Comparison of ENCODE assay signal across 8 cellular contexts in the genomic region with DNA sequence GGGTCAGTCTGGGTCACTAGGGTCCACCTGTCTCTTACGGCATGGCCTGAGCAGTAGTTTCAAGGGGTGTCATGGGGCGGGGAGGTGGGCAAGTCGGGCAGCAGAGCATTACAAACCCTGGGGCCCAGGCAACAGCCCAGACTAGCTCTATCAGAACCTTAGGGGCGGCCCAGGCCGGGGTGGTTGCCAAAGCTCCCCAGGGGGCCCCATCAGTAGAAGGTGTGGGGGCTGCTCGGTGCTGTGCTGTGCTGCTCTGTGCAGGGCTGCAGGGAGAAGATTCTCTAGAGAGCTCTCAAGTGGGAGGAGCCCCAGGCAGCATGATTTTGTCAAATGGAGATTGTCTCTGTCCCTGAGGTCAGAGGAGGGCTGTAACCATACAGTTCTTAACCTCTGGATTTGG. TPM values are rescaled to one million over a fixed set of nuclear protein-coding genes. Genes with fewer than 3 reads are reported as not detected.
DNase-seq lines count a peak whose midpoint lies in the region; ATAC-seq and TF ChIP-seq lines count a peak whose summit lies in the region.

No MANE protein-coding gene starts in this region.

- peak overlapping the region; percentile 87 for H3K27ac Mint-ChIP-seq in activated T-helper 2 cell treated with anti-CD3 and anti-CD28 coated beads, Interferon-gamma antibody, Interleukin-2, Interleukin-4, amounts not matched to agents 10 μg/mL and 5 μg/mL and 100 μg/mL, durations not matched to agents 14 hours and 24 hours and 36 hours

- peak; percentile 68 for ATAC-seq in DND-41 (ENCODE audit: insufficient read depth, low read depth)
- ATAC-seq in GM19351 (IDR thresholded peaks at IDR 0.05; ENCODE audit: unreplicated experiment), result peak; percentile 45
- ATAC-seq in HG03196 (IDR thresholded peaks at IDR 0.05; ENCODE audit: unreplicated experiment), result peak; percentile 31
- peak; percentile 21 for ATAC-seq in upper lobe of right lung

- H4K20me1 ChIP-seq in DND-41 (ENCODE audit: insufficient read depth, low read length), result no peaks in the 10 kb centered on the region
- H4K20me1 ChIP-seq in hepatocyte (ENCODE audit: insufficient read depth, poor library complexity, severe bottlenecking), result no peaks in the 10 kb centered on the region

- intact Hi-C loops in activated T-helper 2 cell treated with anti-CD3 and anti-CD28 coated beads, Interferon-gamma antibody, Interleukin-2, Interleukin-4, amounts not matched to agents 10 μg/mL and 5 μg/mL and 100 μg/mL, durations not matched to agents 14 hours and 24 hours and 36 hours (cut with micrococcal nuclease), result loop anchor here (1.0 to 5.0 kb wide), 5 partner anchors 21 to 385 kb away; partner anchors contain the start of gene PSTPIP2
- intact Hi-C loops in upper lobe of right lung (cut with DNase I), result no loop called here

- peaks cover 10% of the 10 kb centered on the region for H3K36me3 Mint-ChIP-seq in activated T-helper 2 cell treated with anti-CD3 and anti-CD28 coated beads, Interferon-gamma antibody, Interleukin-2, Interleukin-4, amounts not matched to agents 10 μg/mL and 5 μg/mL and 100 μg/mL, durations not matched to agents 14 hours and 24 hours and 36 hours (ENCODE audit: low read depth)

- peaks cover 83% of the 10 kb centered on the region for H3K4me1 ChIP-seq in DND-41 (ENCODE audit: insufficient read depth, low read length)
- no peaks in the 10 kb centered on the region for H3K4me1 ChIP-seq in upper lobe of right lung
- H3K4me1 ChIP-seq in hepatocyte (ENCODE audit: insufficient read depth), result peaks cover 4% of the 10 kb centered on the region

- H3K36me3 ChIP-seq in DND-41 (ENCODE audit: insufficient read depth, low read length) (no peaks in the 10 kb centered on the region), upper lobe of right lung (no peaks in the 10 kb centered on the region), hepatocyte (replicated peaks; ENCODE audit: insufficient read depth, low read depth) (no peaks in the 10 kb centered on the region)

- H3K4me3 ChIP-seq in DND-41 (ENCODE audit: low read depth in 1 of 2, low read length in 2 of 2) (peak overlapping the region in 1 of 2 experiments; percentile 58; a peak in 2 of 4 replicates), upper lobe of right lung (no peak overlapping the region), hepatocyte (no peak overlapping the region)

- H3K9ac ChIP-seq in DND-41 (ENCODE audit: low read depth, low read length), result peak overlapping the region; percentile 80

- H3K9me3 Mint-ChIP-seq in activated T-helper 2 cell treated with anti-CD3 and anti-CD28 coated beads, Interferon-gamma antibody, Interleukin-2, Interleukin-4, amounts not matched to agents 10 μg/mL and 5 μg/mL and 100 μg/mL, durations not matched to agents 14 hours and 24 hours and 36 hours, result peaks cover 8% of the 10 kb centered on the region

- H3K79me2 ChIP-seq in DND-41 (ENCODE audit: insufficient read depth, low read length) (no peaks in the 10 kb centered on the region), hepatocyte (no peaks in the 10 kb centered on the region)

- peak; percentile 87 for DNase-seq in DND-41
- DNase-seq in activated T-helper 2 cell treated with anti-CD3 and anti-CD28 coated beads, Interferon-gamma antibody, Interleukin-2, Interleukin-4, amounts not matched to agents 10 μg/mL and 5 μg/mL and 100 μg/mL, durations not matched to agents 14 hours and 24 hours and 36 hours (ENCODE audit: low spot score), result no peak
- no peak for DNase-seq in upper lobe of right lung
- DNase-seq in UCSD-AML1 (lab: John Stamatoyannopoulos, UW; ENCODE audit: unreplicated experiment), result no peak
- DNase-seq in hepatocyte (ENCODE audit: low spot score), result no peak
- DNase-seq in epidermal melanocyte (ENCODE audit: insufficient read length, low spot score), result no peak

- H3K27me3 ChIP-seq in DND-41 (ENCODE audit: insufficient read depth, low read length, poor library complexity), result no peaks in the 10 kb centered on the region
- no peaks in the 10 kb centered on the region for H3K27me3 ChIP-seq in upper lobe of right lung
- H3K27me3 ChIP-seq in hepatocyte, result no peaks in the 10 kb centered on the region

- peaks cover 33% of the 10 kb centered on the region for H3K27me3 Mint-ChIP-seq in activated T-helper 2 cell treated with anti-CD3 and anti-CD28 coated beads, Interferon-gamma antibody, Interleukin-2, Interleukin-4, amounts not matched to agents 10 μg/mL and 5 μg/mL and 100 μg/mL, durations not matched to agents 14 hours and 24 hours and 36 hours (ENCODE audit: low read depth)

- TF ChIP-seq CTCF in DND-41 (IDR thresholded peaks at IDR 0.05; ENCODE audit: borderline replicate concordance, extremely low read depth, low read length, poor library complexity, severe bottlenecking), result no peak
- no peak for TF ChIP-seq CTCF in upper lobe of right lung (IDR thresholded peaks at IDR 0.05)
- no peak for TF ChIP-seq CTCF in hepatocyte (IDR thresholded peaks at IDR 0.05; ENCODE audit: poor library complexity)

- H2AFZ ChIP-seq in DND-41 (ENCODE audit: low read depth, low read length) (peak overlapping the region; percentile 36; the same call in 1 of the 2 replicates), hepatocyte (no peak overlapping the region)

- peak overlapping the region; percentile 87 for H3K4me3 Mint-ChIP-seq in activated T-helper 2 cell treated with anti-CD3 and anti-CD28 coated beads, Interferon-gamma antibody, Interleukin-2, Interleukin-4, amounts not matched to agents 10 μg/mL and 5 μg/mL and 100 μg/mL, durations not matched to agents 14 hours and 24 hours and 36 hours (ENCODE audit: low read depth)

- no peaks in the 10 kb centered on the region for H3K9me3 ChIP-seq in DND-41 (ENCODE audit: insufficient read depth, low read length, severe bottlenecking)
- no peaks in the 10 kb centered on the region for H3K9me3 ChIP-seq in upper lobe of right lung
- no peaks in the 10 kb centered on the region for H3K9me3 ChIP-seq in hepatocyte (ENCODE audit: low read depth)

- H3K4me2 ChIP-seq in DND-41 (ENCODE audit: insufficient read depth, low read length), result peak overlapping the region; percentile 83
- no peak overlapping the region for H3K4me2 ChIP-seq in hepatocyte

- H3K27ac ChIP-seq in DND-41 (ENCODE audit: low read length), result peak overlapping the region; percentile 100
- H3K27ac ChIP-seq in upper lobe of right lung, result no peak overlapping the region
- H3K27ac ChIP-seq in hepatocyte, result no peak overlapping the region

- H3K4me1 Mint-ChIP-seq in activated T-helper 2 cell treated with anti-CD3 and anti-CD28 coated beads, Interferon-gamma antibody, Interleukin-2, Interleukin-4, amounts not matched to agents 10 μg/mL and 5 μg/mL and 100 μg/mL, durations not matched to agents 14 hours and 24 hours and 36 hours (ENCODE audit: low read depth), result peaks cover 58% of the 10 kb centered on the region

- 83% methylated on average over 6 of the region's 6 CpGs for WGBS in hepatocyte (ENCODE audit: low lambda C conversion rate, missing lambda C conversion rate)

- no peaks in the 10 kb centered on the region for H3K9me2 ChIP-seq in hepatocyte (replicated peaks; ENCODE audit: insufficient read depth)

RNA-seq across cellular contexts. Expression of gene SLC14A1, which starts 36.4 kb away (rescaled TPM):
- total RNA-seq in activated T-helper 2 cell treated with anti-CD3 and anti-CD28 coated beads, Interferon-gamma antibody, Interleukin-2, Interleukin-4, amounts not matched to agents 10 μg/mL and 5 μg/mL and 100 μg/mL, durations not matched to agents 14 hours and 24 hours and 36 hours, result 5.6 and 6.0 TPM in 2 replicates
- total RNA-seq in upper lobe of right lung (6.0 TPM), hepatocyte (0.88 and 4.1 TPM in 2 replicates)
- polyA plus RNA-seq in hepatocyte, result 0.81 and 0.98 TPM in 2 replicates
